Comparison of ENCODE assay signal across 9 cellular contexts in genomic region chrX:74492720-74493201, GRCh38.
A peak's percentile ranks its signal among the peaks of the same experiment; 100 is the strongest.
DNase-seq lines count a peak whose midpoint lies in the region; ATAC-seq, FAIRE-seq and TF ChIP-seq lines count a peak whose summit lies in the region.
"Had no signal": no experiment of that assay in that cellular context is flagged by ENCODE, and none has a peak within 500 bp of the region (broad histone marks: within the 10 kb centered on the region; RNA-seq: fewer than 3 reads in every experiment).

No MANE protein-coding gene starts in this region.

- intact Hi-C loops in HCT116 (cut with micrococcal nuclease), result no loop called here
- intact Hi-C loops in head of caudate nucleus (cut with DNase I), result no loop called here
- intact Hi-C loops in left lung (cut with DNase I), result no loop called here
- intact Hi-C loops in lower leg skin (cut with DNase I; ENCODE audit: low total_unique reads), result no loop called here

- H3K4me2 ChIP-seq in HCT116 (ENCODE audit: low read length), result no peak overlapping the region

- no peak for DNase-seq in AG04450 (ENCODE audit: low read depth, low spot score)
- DNase-seq in HCT116 (ENCODE audit: low read depth, low spot score), result no peak
- DNase-seq in T1000 (lab: John Stamatoyannopoulos, UW), result peak; percentile 0
- peak in 31 of 42 donors; percentile 2 to 71 (median 22) for DNase-seq in head of caudate nucleus
- no peak for DNase-seq in left lung
- DNase-seq in lower leg skin (ENCODE audit: low spot score in 2 of 2), result no peak
- no peak for DNase-seq in frontal cortex (ENCODE audit: low spot score in 2 of 2)

- RAD21 ChIA-PET in HCT116 (lab: Charles Lee; ENCODE audit: low non-redundant PET in 1 of 2, low total read pairs in 2 of 2, uncharacterized antibody in 2 of 2, unreplicated experiment in 2 of 2), result interaction anchor here in 1 of 2 experiments (1.6 kb wide), 1 partner anchor 42 kb away, joined by 3 read pairs; no protein-coding TSS in a partner anchor

- TF ChIP-seq POLR2A in HCT116 (IDR thresholded peaks at IDR 0.05; ENCODE audit: borderline replicate concordance, extremely low read depth, insufficient read depth, insufficient read length) (no peak), lower leg skin (IDR thresholded peaks at IDR 0.05) (no peak)

- no peaks in the 10 kb centered on the region for H3K9me3 ChIP-seq in AG04450 (ENCODE audit: control insufficient read depth, insufficient read depth, low read length)
- H3K9me3 ChIP-seq in HCT116 (ENCODE audit: control insufficient read depth in 1 of 2, insufficient read depth in 1 of 2, low read depth in 1 of 2, low read length in 2 of 2), result no peaks in the 10 kb centered on the region
- H3K9me3 ChIP-seq in left lung, result no peaks in the 10 kb centered on the region

- CTCF ChIA-PET in AG04450 (lab: Charles Lee), result interaction anchor here (1.1 kb wide), 1 partner anchor 38 kb away, joined by 3 read pairs; no protein-coding TSS in a partner anchor
- CTCF ChIA-PET in HCT116 (lab: Charles Lee), result no interaction called here

- H3K9ac ChIP-seq in HCT116 (ENCODE audit: low read length), result no peak overlapping the region

- no peak overlapping the region for H2AFZ ChIP-seq in HCT116 (ENCODE audit: low read depth, low read length, poor library complexity, severe bottlenecking)

- 58 to 80% methylated on average over 3 of the region's 3 CpGs for WGBS in lower leg skin, 2 donors

- H3K27ac ChIP-seq in AG04450 (ENCODE audit: low read depth, low read length) (no peak overlapping the region), HCT116 (ENCODE audit: low read depth, low read length) (no peak overlapping the region), left lung (no peak overlapping the region)
- H3K27ac ChIP-seq: HL-60 had no signal

- H3K36me3 ChIP-seq in HCT116 (ENCODE audit: control insufficient read depth in 1 of 2, insufficient read depth in 2 of 2, low read length in 2 of 2) (no peaks in the 10 kb centered on the region), left lung (no peaks in the 10 kb centered on the region)

- no peak overlapping the region for H3K4me3 ChIP-seq in AG04450 (ENCODE audit: low read depth, low read length)
- no peak overlapping the region for H3K4me3 ChIP-seq in HCT116 (replicated peaks in 1 of 2; ENCODE audit: low read depth in 1 of 2, low read length in 2 of 2)
- H3K4me3 ChIP-seq in left lung, result no peak overlapping the region
- no peak overlapping the region for H3K4me3 ChIP-seq in lower leg skin (ENCODE audit: low read depth, poor library complexity, severe bottlenecking)

- POLR2A ChIA-PET in AG04450 (lab: Yijun Ruan, JAX), result no interaction called here
- POLR2A ChIA-PET in HCT116 (lab: Charles Lee), result no interaction called here

- no peaks in the 10 kb centered on the region for H4K20me1 ChIP-seq in HCT116 (ENCODE audit: insufficient read depth)

- 0 out of 2 replicates have a peak, but pooled peaks have one; percentile 7 for TF ChIP-seq CTCF in AG04450 (IDR thresholded peaks at IDR 0.05; ENCODE audit: low read depth, low read length)
- peak in 2 of 3 experiments; percentile 20 to 27; a peak in 2 of 6 replicates for TF ChIP-seq CTCF in HCT116 (IDR thresholded peaks at IDR 0.05 in 2 of 3, conservative IDR thresholded peaks at IDR 0.05 in 1 of 3; ENCODE audit: borderline replicate concordance in 1 of 3, insufficient read depth in 1 of 3, low read depth in 2 of 3, low read length in 2 of 3)
- no peak for TF ChIP-seq CTCF in left lung (IDR thresholded peaks at IDR 0.05)
- no peak for TF ChIP-seq CTCF in lower leg skin (IDR thresholded peaks at IDR 0.05)

- TF ChIP-seq RAD21 in HCT116 (IDR thresholded peaks at IDR 0.05; ENCODE audit: low read depth), result no peak

- FAIRE-seq in frontal cortex (lab: Jason Lieb, UNC), result no peak

- ATAC-seq in HCT116 (0 out of 2 replicates have a peak, but pooled peaks have one; percentile 42), HG03139 (IDR thresholded peaks at IDR 0.05; ENCODE audit: unreplicated experiment) (no peak), left lung (no peak)

- H3K9me2 ChIP-seq in HCT116 (ENCODE audit: insufficient read depth), result no peaks in the 10 kb centered on the region

- no peaks in the 10 kb centered on the region for H3K27me3 ChIP-seq in AG04450 (ENCODE audit: control insufficient read depth, insufficient read depth, low read length)
- no peaks in the 10 kb centered on the region for H3K27me3 ChIP-seq in HCT116 (ENCODE audit: insufficient read depth, low read length)
- no peaks in the 10 kb centered on the region for H3K27me3 ChIP-seq in left lung

- no TSS peak for BruUV-seq in HCT116 (replicated peaks; lab: Mats Ljungman, UMichigan)

- H3K4me1 ChIP-seq in HCT116 (ENCODE audit: control insufficient read depth in 1 of 2, insufficient read depth in 2 of 2, low read length in 2 of 2), result no peaks in the 10 kb centered on the region
- no peaks in the 10 kb centered on the region for H3K4me1 ChIP-seq in left lung

- no peaks in the 10 kb centered on the region for H3K79me2 ChIP-seq in HCT116 (ENCODE audit: insufficient read depth, low read length)

TF ChIP-seq in HCT116, 20 proteins besides CTCF, POLR2A, EP300 and RAD21:
- TF ChIP-seq SP1 (IDR thresholded peaks at IDR 0.05; ENCODE audit: low read depth) (no peak), YY1 (IDR thresholded peaks at IDR 0.05; ENCODE audit: extremely low read depth, insufficient replicate concordance, low read depth, low read length) (no peak), ZFX (IDR thresholded peaks at IDR 0.05) (no peak), TCF7L2 (IDR thresholded peaks at IDR 0.05; ENCODE audit: borderline replicate concordance, extremely low read depth, insufficient read depth, insufficient read length) (no peak), JUND (IDR thresholded peaks at IDR 0.05) (no peak), EGR1 (IDR thresholded peaks at IDR 0.05; ENCODE audit: low read depth) (no peak), CEBPB (IDR thresholded peaks at IDR 0.05; ENCODE audit: low read depth) (no peak), ELF1 (IDR thresholded peaks at IDR 0.05; ENCODE audit: borderline replicate concordance, low read depth) (no peak), ATF3 (IDR thresholded peaks at IDR 0.05) (no peak), ZNF274 (IDR thresholded peaks at IDR 0.05; ENCODE audit: low read depth, low read length) (no peak), ZBTB33 (IDR thresholded peaks at IDR 0.05; ENCODE audit: extremely low read depth, insufficient replicate concordance, low read length) (no peak), FOSL1 (IDR thresholded peaks at IDR 0.05; ENCODE audit: low read depth) (no peak), SRF (IDR thresholded peaks at IDR 0.05; ENCODE audit: low read depth) (no peak), EZH2phosphoT487 (IDR thresholded peaks at IDR 0.05; ENCODE audit: borderline replicate concordance) (no peak)
TF ChIP-seq in HCT116: peak in this region for 0.

Comparison
In these comparisons a context has a peak if more than half of its experiments do, and no peak if none do; other contexts are left out.
1. DNase-seq: peak in T1000 (single experiment) and head of caudate nucleus (31 of 42); none in AG04450 (single experiment), HCT116 (single experiment), left lung (0 of 2), lower leg skin (0 of 2) and frontal cortex (0 of 2).
2. CTCF ChIP-seq: peak in AG04450 (single experiment) and HCT116 (2 of 3); none in left lung (0 of 2) and lower leg skin (0 of 3).